In the genomic region with DNA sequence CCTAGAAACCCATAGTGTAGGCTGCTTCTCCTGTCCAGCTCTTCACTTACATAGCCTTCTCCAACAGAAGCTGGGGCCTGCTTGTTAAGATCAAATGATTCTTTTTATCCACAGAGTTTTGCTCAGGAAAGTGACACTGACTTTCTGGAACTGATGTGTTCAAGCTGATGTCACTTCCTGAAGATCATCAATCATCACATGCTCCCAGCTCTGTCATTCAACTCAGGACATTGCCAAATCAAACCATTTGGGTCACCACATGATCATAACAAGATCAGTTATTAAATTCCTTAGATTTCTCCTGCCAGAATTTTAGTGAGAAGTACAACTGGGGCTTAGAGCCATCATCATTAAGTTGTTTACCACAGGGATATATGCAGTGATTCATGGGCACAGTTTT, we compare ENCODE assay signal across 18 cellular contexts. TPM values are rescaled to one million over a fixed set of nuclear protein-coding genes. Genes with fewer than 3 reads are reported as not detected.
A peak's percentile ranks its signal among the peaks of the same experiment; 100 is the strongest.
DNase-seq lines count a peak whose midpoint lies in the region; ATAC-seq, FAIRE-seq and TF ChIP-seq lines count a peak whose summit lies in the region.
"Had no signal": no experiment of that assay in that cellular context is flagged by ENCODE, and none has a peak within 500 bp of the region (broad histone marks: within the 10 kb centered on the region; RNA-seq: fewer than 3 reads in every experiment).

No MANE protein-coding gene starts in this region.

- TF ChIP-seq CTCF in K562 (IDR thresholded peaks at IDR 0.05 in 2 of 3, conservative IDR thresholded peaks at IDR 0.05 in 1 of 3; ENCODE audit: insufficient read depth in 2 of 3, low read depth in 1 of 3, low read length in 3 of 3) (no peak), D721Med (IDR thresholded peaks at IDR 0.05; ENCODE audit: insufficient read depth, missing control alignments) (no peak)

- no peaks in the 10 kb centered on the region for H3K9me2 ChIP-seq in GM23248 (ENCODE audit: insufficient read depth)

- H3K36me3 ChIP-seq in ACC112 (ENCODE audit: insufficient read depth, low read length) (no peaks in the 10 kb centered on the region), K562 (ENCODE audit: control insufficient read depth, insufficient read depth, low read length) (no peaks in the 10 kb centered on the region), GM23248 (ENCODE audit: low read depth) (no peaks in the 10 kb centered on the region)
- H3K36me3 ChIP-seq: BLaER1 treated with 17β-estradiol and CSF1 and Interleukin-3, amounts not matched to agents 10 nM and 100 nM had no signal

- intact Hi-C loops in K562 (cut with micrococcal nuclease): no loop called here
- intact Hi-C loops in posterior cingulate gyrus (cut with DNase I): no loop called here

- H3K4me2 ChIP-seq in K562 (ENCODE audit: insufficient read depth, low read length): no peak overlapping the region
- no peak overlapping the region for H3K4me2 ChIP-seq in GM23248 (ENCODE audit: unreplicated experiment)
- H3K4me2 ChIP-seq: BLaER1 treated with 17β-estradiol and CSF1 and Interleukin-3, amounts not matched to agents 10 nM and 100 nM had no signal

- H3K27me3 ChIP-seq in ACC112 (ENCODE audit: insufficient read depth, low read length): no peaks in the 10 kb centered on the region
- no peaks in the 10 kb centered on the region for H3K27me3 ChIP-seq in K562 (ENCODE audit: control insufficient read depth in 2 of 2, insufficient read depth in 2 of 2, low read length in 2 of 2)
- no peaks in the 10 kb centered on the region for H3K27me3 ChIP-seq in GM23248 (replicated peaks; ENCODE audit: insufficient read depth)
- H3K27me3 ChIP-seq: BLaER1 treated with 17β-estradiol and CSF1 and Interleukin-3, amounts not matched to agents 10 nM and 100 nM had no signal

- no peaks in the 10 kb centered on the region for H3K9me1 ChIP-seq in K562 (ENCODE audit: control insufficient read depth, insufficient read depth, low read length)

- no peak overlapping the region for H3K4me3 ChIP-seq in ACC112 (ENCODE audit: low read depth, low read length)
- H3K4me3 ChIP-seq in K562: no peak overlapping the region
- no peak overlapping the region for H3K4me3 ChIP-seq in GM23248
- H3K4me3 ChIP-seq: BLaER1 treated with 17β-estradiol and CSF1 and Interleukin-3, amounts not matched to agents 10 nM and 100 nM had no signal

- H3K9me3 ChIP-seq in K562 (replicated peaks; ENCODE audit: control insufficient read depth, insufficient read depth, low read depth, low read length) (no peaks in the 10 kb centered on the region), GM23248 (ENCODE audit: low read depth) (no peaks in the 10 kb centered on the region)
- H3K9me3 ChIP-seq: BLaER1 treated with 17β-estradiol and CSF1 and Interleukin-3, amounts not matched to agents 10 nM and 100 nM had no signal

- in situ Hi-C loops in K562 (cut with MboI): no loop called here
- in situ Hi-C loops in GM23248 (cut with MboI): no loop called here

- POLR2A ChIA-PET in K562 (lab: Yijun Ruan, JAX): no interaction called here

- TF ChIP-seq POLR2A in K562 (conservative IDR thresholded peaks at IDR 0.05): no peak

- H4K20me1 ChIP-seq in K562 (replicated peaks; ENCODE audit: control insufficient read depth, insufficient read depth, low read length): no peaks in the 10 kb centered on the region
- H4K20me1 ChIP-seq in GM23248 (ENCODE audit: insufficient read depth): no peaks in the 10 kb centered on the region
- H4K20me1 ChIP-seq: BLaER1 treated with 17β-estradiol and CSF1 and Interleukin-3, amounts not matched to agents 10 nM and 100 nM had no signal

- TF ChIP-seq RAD21 in K562 (CRISPR knock-in tag; conservative IDR thresholded peaks at IDR 0.05 in 1 of 2, IDR thresholded peaks at IDR 0.05 in 1 of 2): no peak

- no peaks in the 10 kb centered on the region for H3F3A ChIP-seq in GM23248 (ENCODE audit: insufficient read depth)

- BruUV-seq in K562 (replicated peaks; lab: Mats Ljungman, UMichigan): no TSS peak

- H3K9ac ChIP-seq in K562 (ENCODE audit: insufficient read depth in 1 of 2, low read depth in 2 of 2, low read length in 2 of 2): no peak overlapping the region
- no peak overlapping the region for H3K9ac ChIP-seq in GM23248
- H3K9ac ChIP-seq: BLaER1 treated with 17β-estradiol and CSF1 and Interleukin-3, amounts not matched to agents 10 nM and 100 nM had no signal

- H3K27ac ChIP-seq in ACC112 (ENCODE audit: low read depth, low read length) (peak overlapping the region; percentile 11; the same call in 1 of the 2 replicates), K562 (ENCODE audit: extremely low read depth, low read depth, low read length) (no peak overlapping the region), GM23248 (no peak overlapping the region)
- H3K27ac ChIP-seq: BLaER1 treated with 17β-estradiol and CSF1 and Interleukin-3, amounts not matched to agents 10 nM and 100 nM had no signal

- no peak; the same call in 2 of the 3 replicates for ATAC-seq in K562
- ATAC-seq: HCT116 had no signal

- DNase-seq in M059J (ENCODE audit: low read depth) (peak; percentile 18), K562 (ENCODE audit: extremely low read depth in 1 of 4, low spot score in 3 of 4) (peak in 1 of 4 experiments; percentile 4), GM23248 (no peak), D721Med (ENCODE audit: insufficient read length, low spot score) (no peak), posterior cingulate gyrus (no peak)
- DNase-seq: 8988T; ACHN; CD4-positive, CD25-positive, alpha-beta regulatory T cell; DND-41; GDM1; IMR-90 had no signal

- FAIRE-seq in K562 (lab: Jason Lieb, UNC): no peak
- peak; percentile 41 for FAIRE-seq in islet of Langerhans (lab: Jason Lieb, UNC)
- FAIRE-seq in D721Med (lab: Jason Lieb, UNC): no peak
- FAIRE-seq: GM12892, GM19239, H54 had no signal

- peaks cover 16% of the 10 kb centered on the region for H3K4me1 ChIP-seq in ACC112 (ENCODE audit: control insufficient read depth, insufficient read depth, low read length, unreplicated experiment)
- H3K4me1 ChIP-seq in K562 (replicated peaks in 1 of 2; ENCODE audit: control insufficient read depth in 2 of 2, insufficient read depth in 2 of 2, low read length in 2 of 2): no peaks in the 10 kb centered on the region
- H3K4me1 ChIP-seq in GM23248 (ENCODE audit: insufficient read depth): no peaks in the 10 kb centered on the region
- H3K4me1 ChIP-seq: BLaER1 treated with 17β-estradiol and CSF1 and Interleukin-3, amounts not matched to agents 10 nM and 100 nM had no signal

- H3K79me2 ChIP-seq in ACC112 (ENCODE audit: control insufficient read depth, insufficient read depth, low read length, unreplicated experiment): no peaks in the 10 kb centered on the region
- H3K79me2 ChIP-seq in K562 (ENCODE audit: control insufficient read depth, insufficient read depth, low read length): no peaks in the 10 kb centered on the region
- H3K79me2 ChIP-seq in GM23248 (ENCODE audit: insufficient read depth): no peaks in the 10 kb centered on the region

- H2AFZ ChIP-seq in ACC112 (ENCODE audit: low read length, unreplicated experiment) (no peak overlapping the region), K562 (ENCODE audit: low read depth, low read length) (peak overlapping the region; percentile 37; the same call in 1 of the 2 replicates), GM23248 (no peak overlapping the region)

- no peak for TF ChIP-seq EP300 in K562 (IDR thresholded peaks at IDR 0.05; ENCODE audit: low read length)

- CTCF ChIA-PET in K562 (lab: Yijun Ruan, JAX; ENCODE audit: low intra/inter-chr PET ratio): no interaction called here

TF ChIP-seq in K562, 482 proteins besides CTCF, POLR2A, EP300 and RAD21:
- TF ChIP-seq MBD2 (IDR thresholded peaks at IDR 0.05; ENCODE audit: borderline replicate concordance, low read depth): no peak
- TF ChIP-seq MEIS2 (IDR thresholded peaks at IDR 0.05; ENCODE audit: partially characterized antibody): peak; percentile 75
- TF ChIP-seq RBFOX2 (IDR thresholded peaks at IDR 0.05; ENCODE audit: low read depth, low read length): no peak
- peak; percentile 76 for TF ChIP-seq PKNOX1 (IDR thresholded peaks at IDR 0.05)
- no peak for TF ChIP-seq LCOR (CRISPR knock-in tag; IDR thresholded peaks at IDR 0.05)

RNA-seq across cellular contexts. Expression of gene GLRA3, which starts 39.4 kb away (rescaled TPM):
- not detected in 2 replicates for total RNA-seq in M059J (2014; rRNA removed; shearing (Covaris generic))
- total RNA-seq in K562 (2011; cell fraction: chromatin; rRNA removed; ENCODE audit: low replicate concordance): 0.12 and 0.63 TPM in 2 replicates
- 0.17 TPM in 1 of 2 replicates, not detected in the other for total RNA-seq in K562 (2011; cell fraction: nucleolus; rRNA removed)
- 0.08 and 0.15 TPM in 2 replicates for total RNA-seq in K562 (2011; cell fraction: nucleoplasm; rRNA removed)
- 0.04 TPM in 1 of 2 replicates, not detected in the other for total RNA-seq in K562 (2014; rRNA removed)
- total RNA-seq in K562 (2014; rRNA removed; fragmentation: Illumina TruSeq; extraction: Trizol): 0.07 and 0.29 TPM in 2 replicates
- total RNA-seq in K562 (2015; rRNA removed; fragmentation: Illumina TruSeq; extraction: Trizol): 0.04 and 0.07 TPM in 2 replicates
- 0.11 TPM in 1 of 2 replicates, not detected in the other for total RNA-seq in K562 (2021)
- 0.11 and 0.14 TPM in 2 replicates for polyA plus RNA-seq in K562 (2011; rRNA removed)
- polyA plus RNA-seq in K562 (2011; cell fraction: cytosol; rRNA removed): 0.01 TPM in 2 replicates
- 0.03 TPM in 2 replicates for polyA plus RNA-seq in K562 (2011; cell fraction: nucleus; rRNA removed)
- polyA plus RNA-seq in K562 (2012): 0.05 and 0.06 TPM in 2 replicates
- polyA plus RNA-seq in K562 (2014; fragmentation: Illumina TruSeq; extraction: Trizol): 0.01 and 0.06 TPM in 2 replicates
- polyA plus RNA-seq in K562 (2014; fragmentation: Nextera tagmentation; extraction: Ambion mirVana): under 1 TPM; 0.08 to 0.10 TPM
- 0.07 and 0.08 TPM in 2 replicates for polyA plus RNA-seq in K562 (2014; rRNA removed)
- 0.07 and 0.12 TPM in 2 replicates for polyA minus RNA-seq in K562 (2011; rRNA and poly(A)+ RNA removed)
- polyA minus RNA-seq in K562 (2011; cell fraction: cytosol; rRNA and poly(A)+ RNA removed): not detected in 2 replicates
- 0.11 and 0.13 TPM in 2 replicates for polyA minus RNA-seq in K562 (2011; cell fraction: nucleus; rRNA and poly(A)+ RNA removed)
- not detected in 2 replicates for total RNA-seq in GM23248 (2014; rRNA removed; shearing (Covaris generic))
- polyA plus RNA-seq in GM23248 (2016; fragmentation: Nextera tagmentation; extraction: Ambion mirVana): not detected in 2 replicates
- total RNA-seq: CD4-positive, CD25-positive, alpha-beta regulatory T cell; IMR-90 had no signal
- polyA plus RNA-seq: CD4-positive, CD25-positive, alpha-beta regulatory T cell; IMR-90 had no signal
